ENCODE assay signal across 1 cellular context in genomic region chr11:75767793-75768111, GRCh38.
TF ChIP-seq lines count a peak whose summit lies in the region.

No MANE protein-coding gene starts in this region.

TF ChIP-seq in H1, 55 proteins besides CTCF, POLR2A, EP300 and RAD21:
- TF ChIP-seq HDAC2 (IDR thresholded peaks at IDR 0.05; ENCODE audit: borderline replicate concordance in 1 of 2, low read depth in 2 of 2, low read length in 2 of 2) (peak in 1 of 2 experiments; percentile 26; a peak in 1 of 4 replicates), ASH2L (IDR thresholded peaks at IDR 0.05; ENCODE audit: low read length) (no peak)
